15 cellular contexts compared by ENCODE assay signal in the genomic region with DNA sequence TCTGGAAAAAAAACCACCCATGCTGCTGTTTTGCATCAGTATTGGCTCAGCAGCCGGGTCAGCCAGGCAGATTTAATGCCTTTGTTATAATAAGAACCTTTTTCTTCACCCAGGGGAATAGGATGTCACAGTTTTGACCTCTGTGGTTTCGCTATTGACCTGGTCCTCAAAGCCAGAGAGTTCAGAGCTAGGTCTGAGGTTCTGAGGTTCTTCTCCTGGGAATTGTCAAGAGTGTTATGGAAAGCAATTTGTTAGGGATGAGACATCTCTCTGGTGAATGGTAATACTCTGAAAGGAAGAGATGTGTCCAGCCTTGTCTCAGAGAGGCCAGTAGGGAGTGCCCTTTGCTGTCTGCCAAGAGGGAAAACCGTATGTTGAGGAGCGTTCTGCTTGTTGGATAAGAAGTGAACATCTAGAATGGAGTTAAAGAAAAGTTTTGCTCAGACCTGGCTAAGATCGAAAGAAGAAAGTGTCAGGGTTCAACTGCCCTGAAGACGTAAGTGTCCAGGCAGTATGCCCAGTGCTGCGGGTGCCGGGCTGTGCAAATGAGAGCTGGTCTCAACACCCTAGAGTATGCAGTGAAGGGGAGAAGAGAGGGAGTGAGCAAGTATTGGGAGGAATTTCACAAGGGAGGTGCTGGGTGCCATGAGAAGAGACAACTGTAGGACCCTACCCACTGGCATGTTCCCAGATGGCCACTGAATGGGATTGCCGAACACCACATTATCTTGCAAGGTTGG.
DNase-seq lines count a peak whose midpoint lies in the region; ATAC-seq and TF ChIP-seq lines count a peak whose summit lies in the region.
"Had no signal": no experiment of that assay in that cellular context is flagged by ENCODE, and none has a peak within 500 bp of the region (broad histone marks: within the 10 kb centered on the region; RNA-seq: fewer than 3 reads in every experiment).

No MANE protein-coding gene starts in this region.

- CTCF ChIA-PET in activated CD8-positive, alpha-beta T cell treated with anti-CD3 and anti-CD28 coated beads for 36 hours (lab: Charles Lee): no interaction called here

- no peaks in the 10 kb centered on the region for H3K9me3 ChIP-seq in endodermal cell (ENCODE audit: control insufficient read depth, low read length)
- no peaks in the 10 kb centered on the region for H3K9me3 ChIP-seq in left lung
- H3K9me3 ChIP-seq in testis: no peaks in the 10 kb centered on the region
- H3K9me3 ChIP-seq: adrenal gland, HAP-1 had no signal

- WGBS in endodermal cell (ENCODE audit: insufficient coverage in 1 of 2, insufficient read length in 1 of 2), 2 experiments: 90 to 97% methylated on average over 8 to 9 of the region's 9 CpGs
- 50 to 53% methylated on average over 9 of the region's 9 CpGs for WGBS in testis, 2 donors

- H3K27me3 ChIP-seq in endodermal cell (ENCODE audit: control insufficient read depth, insufficient read depth, low read length, poor library complexity, severe bottlenecking) (no peaks in the 10 kb centered on the region), left lung (no peaks in the 10 kb centered on the region), testis (no peaks in the 10 kb centered on the region)
- H3K27me3 ChIP-seq: adrenal gland had no signal

- H3K36me3 ChIP-seq in endodermal cell (ENCODE audit: control insufficient read depth, insufficient read depth, low read length) (no peaks in the 10 kb centered on the region), left lung (no peaks in the 10 kb centered on the region), testis (ENCODE audit: low read depth, missing control alignments) (no peaks in the 10 kb centered on the region)
- H3K36me3 ChIP-seq: adrenal gland, HAP-1 had no signal

- H3K4me3 ChIP-seq in endodermal cell (ENCODE audit: low read length): no peak overlapping the region
- no peak overlapping the region for H3K4me3 ChIP-seq in left lung
- no peak overlapping the region for H3K4me3 ChIP-seq in testis
- H3K4me3 ChIP-seq: adrenal gland, HAP-1 had no signal

- POLR2A ChIA-PET in activated CD8-positive, alpha-beta T cell treated with anti-CD3 and anti-CD28 coated beads for 36 hours (lab: Charles Lee): no interaction called here

- H3K4me1 Mint-ChIP-seq in endodermal cell: no peaks in the 10 kb centered on the region
- H3K4me1 Mint-ChIP-seq in activated CD8-positive, alpha-beta T cell treated with anti-CD3 and anti-CD28 coated beads for 36 hours (ENCODE audit: low read depth): no peaks in the 10 kb centered on the region
- H3K4me1 Mint-ChIP-seq: CD4-positive, CD25-positive, alpha-beta regulatory T cell had no signal

- DNase-seq in RPMI7951 (ENCODE audit: low read depth) (peak; percentile 90), endodermal cell (no peak), left lung (no peak), testis (peak; percentile 34), COLO668 (lab: John Stamatoyannopoulos, UW; ENCODE audit: unreplicated experiment) (no peak)
- no peak for DNase-seq in activated CD8-positive, alpha-beta T cell treated with anti-CD3 and anti-CD28 coated beads for 36 hours
- DNase-seq: activated CD4-positive, alpha-beta T cell treated with anti-CD3 and anti-CD28 coated beads for 1 hour; activated T-cell treated with anti-CD3 and anti-CD28 coated beads, Interleukin-2, amount 50 U/mL, for 48 hours; CD4-positive, CD25-positive, alpha-beta regulatory T cell; GDM1; PC-3 had no signal

- TF ChIP-seq CTCF in endodermal cell (conservative IDR thresholded peaks at IDR 0.05) (peak; percentile 45), left lung (IDR thresholded peaks at IDR 0.05) (no peak), testis (IDR thresholded peaks at IDR 0.05) (no peak)
- no peak for TF ChIP-seq CTCF in activated CD8-positive, alpha-beta T cell treated with anti-CD3 and anti-CD28 coated beads for 36 hours (IDR thresholded peaks at IDR 0.05)

- no peak overlapping the region for H3K27ac Mint-ChIP-seq in endodermal cell
- no peak overlapping the region for H3K27ac Mint-ChIP-seq in activated CD8-positive, alpha-beta T cell treated with anti-CD3 and anti-CD28 coated beads for 36 hours
- H3K27ac Mint-ChIP-seq: CD4-positive, CD25-positive, alpha-beta regulatory T cell; stimulated activated naive CD8-positive, alpha-beta T cell treated with anti-CD3 and anti-CD28 coated beads, Interleukin-15, Interleukin-2, amounts not matched to agents 100 ng/mL and 50 ng/mL, for 24 hours had no signal

- H3K27ac ChIP-seq in endodermal cell (ENCODE audit: low read depth, low read length) (peak overlapping the region; percentile 47), left lung (no peak overlapping the region), testis (no peak overlapping the region)

- H3K4me1 ChIP-seq in endodermal cell (ENCODE audit: control insufficient read depth, insufficient read depth, low read length): no peaks in the 10 kb centered on the region
- H3K4me1 ChIP-seq in left lung: peaks cover 0 to 1% of the 10 kb centered on the region in 2 donors
- H3K4me1 ChIP-seq in testis: peaks cover 24% of the 10 kb centered on the region
- H3K4me1 ChIP-seq: HAP-1 had no signal

- intact Hi-C loops in left lung (cut with DNase I) (no loop called here), testis (cut with DNase I; ENCODE audit: low total_unique reads) (no loop called here)
- intact Hi-C loops in activated CD8-positive, alpha-beta T cell treated with anti-CD3 and anti-CD28 coated beads for 36 hours (cut with micrococcal nuclease): no loop called here

- peak; percentile 22 for ATAC-seq in left lung
- ATAC-seq in HG03571 (IDR thresholded peaks at IDR 0.05; ENCODE audit: unreplicated experiment): no peak
- no peak for ATAC-seq in activated CD8-positive, alpha-beta T cell treated with anti-CD3 and anti-CD28 coated beads for 36 hours
- ATAC-seq: PC-3 had no signal

- peaks cover 5% of the 10 kb centered on the region for H3K27me3 Mint-ChIP-seq in endodermal cell (ENCODE audit: insufficient read depth)
- H3K27me3 Mint-ChIP-seq in activated CD8-positive, alpha-beta T cell treated with anti-CD3 and anti-CD28 coated beads for 36 hours: peaks cover 2% of the 10 kb centered on the region
- H3K27me3 Mint-ChIP-seq: CD4-positive, CD25-positive, alpha-beta regulatory T cell had no signal

- no peak overlapping the region for H3K9ac ChIP-seq in endodermal cell (ENCODE audit: extremely low read depth, low read length, poor library complexity, severe bottlenecking)

- H3K4me3 Mint-ChIP-seq in endodermal cell: no peak overlapping the region
- H3K4me3 Mint-ChIP-seq in activated CD8-positive, alpha-beta T cell treated with anti-CD3 and anti-CD28 coated beads for 36 hours: no peak overlapping the region
- H3K4me3 Mint-ChIP-seq: CD4-positive, CD25-positive, alpha-beta regulatory T cell; stimulated activated naive CD8-positive, alpha-beta T cell treated with anti-CD3 and anti-CD28 coated beads, Interleukin-15, Interleukin-2, amounts not matched to agents 100 ng/mL and 50 ng/mL, for 24 hours had no signal

- H3K36me3 Mint-ChIP-seq in endodermal cell (ENCODE audit: low read depth): no peaks in the 10 kb centered on the region
- no peaks in the 10 kb centered on the region for H3K36me3 Mint-ChIP-seq in activated CD8-positive, alpha-beta T cell treated with anti-CD3 and anti-CD28 coated beads for 36 hours (ENCODE audit: low read depth)
- H3K36me3 Mint-ChIP-seq: CD4-positive, CD25-positive, alpha-beta regulatory T cell had no signal

- no peaks in the 10 kb centered on the region for H3K9me3 Mint-ChIP-seq in endodermal cell
- no peaks in the 10 kb centered on the region for H3K9me3 Mint-ChIP-seq in activated CD8-positive, alpha-beta T cell treated with anti-CD3 and anti-CD28 coated beads for 36 hours
- H3K9me3 Mint-ChIP-seq: CD4-positive, CD25-positive, alpha-beta regulatory T cell; stimulated activated naive CD8-positive, alpha-beta T cell treated with anti-CD3 and anti-CD28 coated beads, Interleukin-15, Interleukin-2, amounts not matched to agents 100 ng/mL and 50 ng/mL, for 24 hours had no signal

- TF ChIP-seq POLR2A in testis (IDR thresholded peaks at IDR 0.05): no peak

Comparison
In these comparisons a context has a peak if more than half of its experiments do, and no peak if none do; other contexts are left out.
1. DNase-seq: peak in RPMI7951 (single experiment) and testis (single experiment); none in endodermal cell (single experiment), left lung (0 of 2), COLO668 (single experiment) and activated CD8-positive, alpha-beta T cell treated with anti-CD3 and anti-CD28 coated beads for 36 hours (single experiment).